In the genomic region with DNA sequence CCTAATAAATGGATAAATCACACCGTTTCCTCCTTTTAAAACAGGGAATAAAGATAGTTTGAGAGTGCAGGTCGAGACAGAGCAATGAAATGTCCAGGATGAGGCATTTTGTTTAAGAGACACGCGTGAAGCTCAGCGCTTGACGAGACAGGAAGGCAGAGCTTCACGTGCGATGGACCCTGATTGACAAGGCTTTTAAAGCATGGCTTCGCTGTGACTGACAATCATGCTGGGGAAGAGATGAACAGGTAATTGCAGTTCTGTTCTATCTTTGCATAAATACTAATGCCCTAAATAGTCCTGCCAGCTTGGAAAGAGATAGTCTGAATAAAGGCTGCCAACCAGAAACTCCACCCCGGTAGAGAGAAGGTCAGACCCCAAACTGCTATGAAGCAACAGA, we compare ENCODE assay signal across 31 cellular contexts.
DNase-seq lines count a peak whose midpoint lies in the region; ATAC-seq and TF ChIP-seq lines count a peak whose summit lies in the region.
"Had no signal": no experiment of that assay in that cellular context is flagged by ENCODE, and none has a peak within 500 bp of the region (broad histone marks: within the 10 kb centered on the region; RNA-seq: fewer than 3 reads in every experiment).

No MANE protein-coding gene starts in this region.

- peak overlapping the region; percentile 72 for H3K27ac ChIP-seq in neural cell (ENCODE audit: low read length)
- H3K27ac ChIP-seq: 22Rv1; A549; BLaER1; BLaER1 treated with 17β-estradiol and CSF1 and Interleukin-3, amounts not matched to agents 10 nM and 100 nM; C4-2B had no signal

- no peaks in the 10 kb centered on the region for H3K36me3 ChIP-seq in neural cell (ENCODE audit: insufficient read depth, low read length)
- H3K36me3 ChIP-seq: BE2C; BLaER1; BLaER1 treated with 17β-estradiol and CSF1 and Interleukin-3, amounts not matched to agents 10 nM and 100 nM had no signal

- intact Hi-C loops in Right ventricle myocardium inferior (cut with DNase I) = no loop called here

- TF ChIP-seq CTCF in neural cell (IDR thresholded peaks at IDR 0.05; ENCODE audit: poor library complexity, severe bottlenecking) = no peak

- H3K9me2 ChIP-seq in neural cell (ENCODE audit: insufficient read depth, low read length) = no peaks in the 10 kb centered on the region

- H3K27me3 ChIP-seq in neural cell (ENCODE audit: insufficient read depth, low read depth, low read length) = no peaks in the 10 kb centered on the region
- H3K27me3 ChIP-seq: BE2C; BLaER1; BLaER1 treated with 17β-estradiol and CSF1 and Interleukin-3, amounts not matched to agents 10 nM and 100 nM had no signal

- CTCF ChIA-PET in activated CD4-positive, alpha-beta T cell treated with anti-CD3 and anti-CD28 coated beads, Interleukin-2, amount 10 ng/mL, durations not matched to agents 7 days and 5 days (lab: Charles Lee) = no interaction called here

- peak; percentile 94 for TF ChIP-seq EP300 in neural cell (conservative IDR thresholded peaks at IDR 0.05; ENCODE audit: poor library complexity, severe bottlenecking)

- peak overlapping the region; percentile 63 for H3K27ac Mint-ChIP-seq in activated CD4-positive, alpha-beta T cell treated with anti-CD3 and anti-CD28 coated beads, Interleukin-2, amount 10 ng/mL, durations not matched to agents 7 days and 5 days
- H3K27ac Mint-ChIP-seq: B cell; CD4-positive, alpha-beta memory T cell; CD4-positive, alpha-beta T cell; CD4-positive, CD25-positive, alpha-beta regulatory T cell; CD8-positive, alpha-beta memory T cell; CD8-positive, alpha-beta T cell had no signal

- H3K4me1 Mint-ChIP-seq in activated CD4-positive, alpha-beta T cell treated with anti-CD3 and anti-CD28 coated beads, Interleukin-2, amount 10 ng/mL, durations not matched to agents 7 days and 5 days = no peaks in the 10 kb centered on the region
- H3K4me1 Mint-ChIP-seq: B cell; CD14-positive monocyte; CD4-positive, alpha-beta memory T cell; CD4-positive, CD25-positive, alpha-beta regulatory T cell; CD8-positive, alpha-beta memory T cell had no signal

- H3K36me3 Mint-ChIP-seq in activated CD4-positive, alpha-beta T cell treated with anti-CD3 and anti-CD28 coated beads, Interleukin-2, amount 10 ng/mL, durations not matched to agents 7 days and 5 days (ENCODE audit: low read depth) = no peaks in the 10 kb centered on the region
- H3K36me3 Mint-ChIP-seq: CD14-positive monocyte; CD4-positive, alpha-beta memory T cell; CD4-positive, CD25-positive, alpha-beta regulatory T cell; CD8-positive, alpha-beta memory T cell; CD8-positive, alpha-beta T cell had no signal

- H3K9ac ChIP-seq in neural cell (ENCODE audit: low read length) = peak overlapping the region; percentile 24
- H3K9ac ChIP-seq: BLaER1; BLaER1 treated with 17β-estradiol and CSF1 and Interleukin-3, amounts not matched to agents 10 nM and 100 nM had no signal

- H3K4me3 ChIP-seq in neural cell (ENCODE audit: low read length) = peak overlapping the region; percentile 34
- H3K4me3 ChIP-seq: A549; BLaER1; BLaER1 treated with 17β-estradiol and CSF1 and Interleukin-3, amounts not matched to agents 10 nM and 100 nM had no signal

- no peaks in the 10 kb centered on the region for H3K9me3 ChIP-seq in neural cell (ENCODE audit: low read length)
- H3K9me3 ChIP-seq: A549; BE2C; BLaER1; BLaER1 treated with 17β-estradiol and CSF1 and Interleukin-3, amounts not matched to agents 10 nM and 100 nM; Caco-2 had no signal

- no peak for ATAC-seq in Right ventricle myocardium inferior
- ATAC-seq: A549; CD8-positive, alpha-beta T cell had no signal

- peaks cover 7% of the 10 kb centered on the region for H3F3A ChIP-seq in neural cell (ENCODE audit: insufficient read depth, low read length, poor library complexity, severe bottlenecking)

- no peak overlapping the region for H2AFZ ChIP-seq in neural cell (ENCODE audit: low read depth, low read length)

- no peak overlapping the region for H3K4me3 Mint-ChIP-seq in activated CD4-positive, alpha-beta T cell treated with anti-CD3 and anti-CD28 coated beads, Interleukin-2, amount 10 ng/mL, durations not matched to agents 7 days and 5 days
- H3K4me3 Mint-ChIP-seq: B cell; CD4-positive, alpha-beta memory T cell; CD4-positive, alpha-beta T cell; CD4-positive, CD25-positive, alpha-beta regulatory T cell; CD8-positive, alpha-beta T cell had no signal

- DNase-seq in activated CD4-positive, alpha-beta T cell treated with anti-CD3 and anti-CD28 coated beads, Interleukin-2, amount 10 ng/mL, durations not matched to agents 7 days and 5 days = no peak
- no peak for DNase-seq in activated CD4-positive, alpha-beta T cell treated with anti-CD3 and anti-CD28 coated beads for 4 hours
- DNase-seq in Right ventricle myocardium inferior (ENCODE audit: missing footprints) = no peak
- DNase-seq: 8988T; ACHN; AML-193; BE2C; C1 segment of cervical spinal cord; Caco-2; Calu3; CD4-positive, alpha-beta memory T cell; CD4-positive, alpha-beta T cell; CD4-positive, CD25-positive, alpha-beta regulatory T cell; CD8-positive, alpha-beta memory T cell; CD8-positive, alpha-beta T cell; COR-L47; DMS 273 treated with DMSO at 0.1 percent for 48 hours; DMS153; DMS53; DMS79; DMS79 treated with DMSO at 0.1 percent for 48 hours; DND-41; EL had no signal

- no peaks in the 10 kb centered on the region for H4K20me1 ChIP-seq in neural cell (ENCODE audit: insufficient read depth)
- H4K20me1 ChIP-seq: BLaER1; BLaER1 treated with 17β-estradiol and CSF1 and Interleukin-3, amounts not matched to agents 10 nM and 100 nM had no signal

- no peaks in the 10 kb centered on the region for H3K9me3 Mint-ChIP-seq in activated CD4-positive, alpha-beta T cell treated with anti-CD3 and anti-CD28 coated beads, Interleukin-2, amount 10 ng/mL, durations not matched to agents 7 days and 5 days
- H3K9me3 Mint-ChIP-seq: CD4-positive, alpha-beta T cell; CD8-positive, alpha-beta T cell had no signal

- TF ChIP-seq RAD21 in neural cell (conservative IDR thresholded peaks at IDR 0.05) = no peak

- POLR2A ChIA-PET in activated CD4-positive, alpha-beta T cell treated with anti-CD3 and anti-CD28 coated beads, Interleukin-2, amount 10 ng/mL, durations not matched to agents 7 days and 5 days (lab: Charles Lee) = no interaction called here

- no peaks in the 10 kb centered on the region for H3K79me2 ChIP-seq in neural cell (replicated peaks; ENCODE audit: insufficient read depth, low read length)

- peak overlapping the region; percentile 48 for H3K4me2 ChIP-seq in neural cell (ENCODE audit: low read length)
- H3K4me2 ChIP-seq: A549; BLaER1; BLaER1 treated with 17β-estradiol and CSF1 and Interleukin-3, amounts not matched to agents 10 nM and 100 nM had no signal

- H3K27me3 Mint-ChIP-seq in activated CD4-positive, alpha-beta T cell treated with anti-CD3 and anti-CD28 coated beads, Interleukin-2, amount 10 ng/mL, durations not matched to agents 7 days and 5 days = peaks cover 2% of the 10 kb centered on the region
- H3K27me3 Mint-ChIP-seq: B cell; CD4-positive, alpha-beta T cell; CD8-positive, alpha-beta memory T cell had no signal

TF ChIP-seq in neural cell, 6 proteins besides CTCF, POLR2A, EP300 and RAD21:
- TF ChIP-seq SMC3 (conservative IDR thresholded peaks at IDR 0.05; ENCODE audit: poor library complexity) (peak; percentile 28), MXI1 (conservative IDR thresholded peaks at IDR 0.05; ENCODE audit: poor library complexity, severe bottlenecking) (no peak), POLR2AphosphoS5 (IDR thresholded peaks at IDR 0.05) (peak; percentile 85)
